Comparison of ENCODE assay signal across 32 cellular contexts in the genomic region with DNA sequence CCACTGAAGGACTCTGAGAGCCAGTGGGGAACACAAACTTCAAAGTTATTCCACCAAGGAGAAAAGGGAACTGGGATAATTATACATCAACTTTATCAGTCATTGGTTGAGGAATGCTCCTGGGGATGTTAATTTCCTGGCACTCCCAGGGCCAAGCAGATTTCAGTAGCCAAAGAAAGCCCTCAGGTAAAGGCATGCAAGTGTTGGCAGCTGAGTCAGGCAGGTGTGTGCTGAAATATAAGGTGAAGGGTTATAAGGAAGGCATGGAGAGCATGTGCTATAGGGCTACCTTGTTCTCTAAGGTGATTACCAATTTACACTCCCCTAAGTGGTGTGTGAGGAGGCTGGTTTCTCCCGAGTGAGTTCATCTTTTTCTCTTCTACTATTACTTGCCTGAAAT.
"Had no signal": no experiment of that assay in that cellular context is flagged by ENCODE, and none has a peak within 500 bp of the region (broad histone marks: within the 10 kb centered on the region; RNA-seq: fewer than 3 reads in every experiment).

No MANE protein-coding gene starts in this region.

- H3K4me3 ChIP-seq: gastroesophageal sphincter, pancreas, prostate gland, skin epidermis, stomach, thyroid gland had no signal

- H3K27ac ChIP-seq: gastroesophageal sphincter, pancreas, prostate gland, skin epidermis, stomach, thyroid gland had no signal

- DNase-seq: activated CD4-positive, alpha-beta memory T cell treated with anti-CD3 and anti-CD28 coated beads, Interleukin-2, amount 10 ng/mL, durations not matched to agents 7 days and 5 days; activated CD4-positive, alpha-beta T cell treated with anti-CD3 and anti-CD28 coated beads for 1 hour; activated CD4-positive, alpha-beta T cell treated with anti-CD3 and anti-CD28 coated beads, Interleukin-2, amount 10 ng/mL, durations not matched to agents 7 days and 5 days; activated CD8-positive, alpha-beta memory T cell treated with anti-CD3 and anti-CD28 coated beads, Interleukin-2, amount 50 U/mL, for 48 hours; activated gamma-delta T cell; activated naive CD4-positive, alpha-beta T cell treated with anti-CD3 and anti-CD28 coated beads, Interleukin-2, amount 50 U/mL, for 16 hours; activated T-cell treated with anti-CD3 and anti-CD28 coated beads, Interleukin-2, amount 50 U/mL, for 24 hours; amniotic stem cell; dermis blood vessel endothelial cell; effector CD4-positive, alpha-beta T cell; hippocampal formation; kidney; midbrain; naive thymus-derived CD8-positive, alpha-beta T cell; nucleus accumbens; pancreas; retina; stimulated activated CD4-positive, alpha-beta T cell treated with anti-CD3 and anti-CD28 coated beads, Interleukin-1b, Interleukin-23, amount 100 ng/mL, for 48 hours; stimulated activated CD4-positive, alpha-beta T cell treated with anti-CD3 and anti-CD28 coated beads, Interleukin-4, amount 100 ng/mL, for 4 hours; stimulated activated CD8-positive, alpha-beta memory T cell treated with anti-CD3 and anti-CD28 coated beads, Interleukin-4, amount 100 ng/mL, for 48 hours; stomach; T-helper 17 cell; T1000; thyroid gland had no signal

- H3K27me3 Mint-ChIP-seq: activated CD4-positive, alpha-beta memory T cell treated with anti-CD3 and anti-CD28 coated beads, Interleukin-2, amount 10 ng/mL, durations not matched to agents 7 days and 5 days; activated CD4-positive, alpha-beta T cell treated with anti-CD3 and anti-CD28 coated beads, Interleukin-2, amount 10 ng/mL, durations not matched to agents 7 days and 5 days; activated T-cell treated with anti-CD3 and anti-CD28 coated beads, Interleukin-2, amount 50 U/mL, for 24 hours; central memory CD8-positive, alpha-beta T cell; memory B cell; naive thymus-derived CD8-positive, alpha-beta T cell; stimulated activated memory B cell treated with anti-CD40 and anti-IgM and Interleukin-4, amounts not matched to agents 10 μg/mL and 1 μg/mL and 100 μg/mL, for 72 hours; T-helper 17 cell had no signal

- ATAC-seq: gastroesophageal sphincter; naive thymus-derived CD8-positive, alpha-beta T cell; pancreas; sciatic nerve; stimulated activated memory B cell treated with anti-CD40 and anti-IgM and Interleukin-4, amounts not matched to agents 10 μg/mL and 1 μg/mL and 100 μg/mL, for 72 hours; T-helper 17 cell had no signal

- H3K4me1 Mint-ChIP-seq: activated CD4-positive, alpha-beta memory T cell treated with anti-CD3 and anti-CD28 coated beads, Interleukin-2, amount 10 ng/mL, durations not matched to agents 7 days and 5 days; activated CD4-positive, alpha-beta T cell treated with anti-CD3 and anti-CD28 coated beads, Interleukin-2, amount 10 ng/mL, durations not matched to agents 7 days and 5 days; central memory CD8-positive, alpha-beta T cell; memory B cell; naive thymus-derived CD8-positive, alpha-beta T cell; stimulated activated memory B cell treated with anti-CD40 and anti-IgM and Interleukin-4, amounts not matched to agents 10 μg/mL and 1 μg/mL and 100 μg/mL, for 72 hours; T-helper 17 cell had no signal

- H3K36me3 ChIP-seq: gastroesophageal sphincter, pancreas, prostate gland, stomach, thyroid gland had no signal

- H3K36me3 Mint-ChIP-seq: memory B cell; naive thymus-derived CD8-positive, alpha-beta T cell; stimulated activated memory B cell treated with anti-CD40 and anti-IgM and Interleukin-4, amounts not matched to agents 10 μg/mL and 1 μg/mL and 100 μg/mL, for 72 hours had no signal

- H3K4me3 Mint-ChIP-seq: activated CD4-positive, alpha-beta memory T cell treated with anti-CD3 and anti-CD28 coated beads, Interleukin-2, amount 10 ng/mL, durations not matched to agents 7 days and 5 days; activated CD4-positive, alpha-beta T cell treated with anti-CD3 and anti-CD28 coated beads, Interleukin-2, amount 10 ng/mL, durations not matched to agents 7 days and 5 days; activated T-cell treated with anti-CD3 and anti-CD28 coated beads, Interleukin-2, amount 50 U/mL, for 24 hours; central memory CD8-positive, alpha-beta T cell; memory B cell; naive thymus-derived CD8-positive, alpha-beta T cell; neural crest cell; stimulated activated memory B cell treated with anti-CD40 and anti-IgM and Interleukin-4, amounts not matched to agents 10 μg/mL and 1 μg/mL and 100 μg/mL, for 72 hours; T-helper 17 cell had no signal

- H3K27ac Mint-ChIP-seq: activated CD4-positive, alpha-beta memory T cell treated with anti-CD3 and anti-CD28 coated beads, Interleukin-2, amount 10 ng/mL, durations not matched to agents 7 days and 5 days; activated CD4-positive, alpha-beta T cell treated with anti-CD3 and anti-CD28 coated beads, Interleukin-2, amount 10 ng/mL, durations not matched to agents 7 days and 5 days; activated T-cell treated with anti-CD3 and anti-CD28 coated beads, Interleukin-2, amount 50 U/mL, for 24 hours; memory B cell; naive thymus-derived CD8-positive, alpha-beta T cell; stimulated activated memory B cell treated with anti-CD40 and anti-IgM and Interleukin-4, amounts not matched to agents 10 μg/mL and 1 μg/mL and 100 μg/mL, for 72 hours; T-helper 17 cell had no signal

- H3K9me3 Mint-ChIP-seq: neural crest cell had no signal

- H3K9me3 ChIP-seq: gastroesophageal sphincter, pancreas, prostate gland, stomach, thyroid gland had no signal

- H3K27me3 ChIP-seq: gastroesophageal sphincter, pancreas, stomach, thyroid gland had no signal

- H3K4me1 ChIP-seq: gastroesophageal sphincter, pancreas, prostate gland, stomach, thyroid gland had no signal
